ENCODE assay signal across 19 cellular contexts in genomic region chr1:218408942-218409341, GRCh38.
DNase-seq lines count a peak whose midpoint lies in the region; ATAC-seq and TF ChIP-seq lines count a peak whose summit lies in the region.
"Had no signal": no experiment of that assay in that cellular context is flagged by ENCODE, and none has a peak within 500 bp of the region (broad histone marks: within the 10 kb centered on the region; RNA-seq: fewer than 3 reads in every experiment).

No MANE protein-coding gene starts in this region.

- no peak overlapping the region for H4K5ac ChIP-seq in mesendoderm (ENCODE audit: low read length)

- no peak overlapping the region for H3K23ac ChIP-seq in mesendoderm (ENCODE audit: low read length)

- no peak overlapping the region for H2AK5ac ChIP-seq in mesendoderm (ENCODE audit: low read length)

- no peak overlapping the region for H3K9ac ChIP-seq in mesendoderm (ENCODE audit: low read length)

- H3K79me2 ChIP-seq in mesendoderm (ENCODE audit: control insufficient read depth, insufficient read depth, low read length) = no peaks in the 10 kb centered on the region

- no peak overlapping the region for H3K4ac ChIP-seq in mesendoderm (ENCODE audit: low read depth, low read length)

- no peak overlapping the region for H4K8ac ChIP-seq in mesendoderm (ENCODE audit: low read depth, low read length)

- H3K27ac ChIP-seq in A673 (ENCODE audit: low read depth, low read length, poor library complexity, severe bottlenecking) (no peak overlapping the region), WERI-Rb-1 (no peak overlapping the region), mesendoderm (ENCODE audit: low read depth, low read length) (no peak overlapping the region)
- H3K27ac ChIP-seq: Peyer's patch had no signal

- no peak overlapping the region for H3K56ac ChIP-seq in mesendoderm (ENCODE audit: low read length)

- H2BK120ac ChIP-seq in mesendoderm (ENCODE audit: low read depth, low read length) = no peak overlapping the region

- H2BK15ac ChIP-seq in mesendoderm (replicated peaks; ENCODE audit: low read depth) = no peak overlapping the region

- POLR2A ChIA-PET in A673 (lab: Charles Lee; ENCODE audit: low non-redundant PET) = no interaction called here

- no peaks in the 10 kb centered on the region for H3K27me3 ChIP-seq in A673 (replicated peaks; ENCODE audit: insufficient read depth, low read depth, low read length, poor library complexity)
- H3K27me3 ChIP-seq in WERI-Rb-1 (ENCODE audit: insufficient read depth, low read depth, severe bottlenecking) = no peaks in the 10 kb centered on the region
- H3K27me3 ChIP-seq in mesendoderm (ENCODE audit: insufficient read depth, low read length, poor library complexity) = no peaks in the 10 kb centered on the region
- H3K27me3 ChIP-seq: BE2C, Peyer's patch had no signal

- no peak for TF ChIP-seq CTCF in A673 (conservative IDR thresholded peaks at IDR 0.05; ENCODE audit: low read depth, low read length)
- TF ChIP-seq CTCF in WERI-Rb-1 (IDR thresholded peaks at IDR 0.05; ENCODE audit: low read depth, low read length) = no peak

- DNase-seq in A673 (ENCODE audit: low spot score) (peak; percentile 37), ELF-1 (ENCODE audit: low read depth, low spot score) (peak; percentile 54), WERI-Rb-1 (peak; percentile 72), mesendoderm (peak; percentile 43), SIG-M5 treated with dmso at 0.1 percent for 504 hours (lab: John Stamatoyannopoulos, UW; ENCODE audit: unreplicated experiment) (no peak)
- DNase-seq: BE2C; CD8-positive, alpha-beta memory T cell; DMS 273 treated with DMSO at 0.1 percent for 48 hours; H7; IMR-90; MV-4-11; NCI-H1417 treated with DMSO at 0.1 percent for 48 hours; NCI-H2227 treated with DMSO at 0.1 percent for 48 hours; NCI-H526 treated with DMSO at 0.1 percent for 48 hours; Peyer's patch; SHP77 had no signal

- H3K18ac ChIP-seq in mesendoderm (ENCODE audit: low read length) = no peak overlapping the region

- H3K4me1 ChIP-seq in A673 (ENCODE audit: insufficient read depth, low read length, poor library complexity, severe bottlenecking) (no peaks in the 10 kb centered on the region), mesendoderm (ENCODE audit: control insufficient read depth, low read depth, low read length) (no peaks in the 10 kb centered on the region)
- H3K4me1 ChIP-seq: BE2C, Peyer's patch had no signal

- BruUV-seq in A673 (replicated peaks; lab: Mats Ljungman, UMichigan) = no TSS peak

- H3K9me3 ChIP-seq in A673 (ENCODE audit: low read depth, low read length, poor library complexity, severe bottlenecking) (no peaks in the 10 kb centered on the region), WERI-Rb-1 (ENCODE audit: severe bottlenecking) (no peaks in the 10 kb centered on the region)
- H3K9me3 ChIP-seq: BE2C, Peyer's patch had no signal

- WGBS in mesendoderm (ENCODE audit: extremely low coverage, insufficient coverage, low lambda C conversion rate) = no CpG with 5 or more reads among the region's 9 CpGs

- no peaks in the 10 kb centered on the region for H3K36me3 ChIP-seq in A673 (ENCODE audit: insufficient read depth, low read length, poor library complexity, severe bottlenecking)
- H3K36me3 ChIP-seq in WERI-Rb-1 = no peaks in the 10 kb centered on the region
- no peaks in the 10 kb centered on the region for H3K36me3 ChIP-seq in mesendoderm (ENCODE audit: control insufficient read depth, insufficient read depth, low read length)
- H3K36me3 ChIP-seq: BE2C, Peyer's patch had no signal

- no peak for ATAC-seq in HG03097 (IDR thresholded peaks at IDR 0.05; ENCODE audit: low FRiP score, unreplicated experiment)
- ATAC-seq in HG03378 (IDR thresholded peaks at IDR 0.05; ENCODE audit: unreplicated experiment) = no peak
- ATAC-seq in GM21619 (IDR thresholded peaks at IDR 0.05; ENCODE audit: unreplicated experiment) = no peak

- intact Hi-C loops in A673 (cut with micrococcal nuclease; ENCODE audit: unreplicated experiment) = no loop called here

- no peak overlapping the region for H3K4me2 ChIP-seq in mesendoderm (ENCODE audit: low read length)

- no peak overlapping the region for H2BK5ac ChIP-seq in mesendoderm (ENCODE audit: low read length)

- no peaks in the 10 kb centered on the region for H3K79me1 ChIP-seq in mesendoderm (ENCODE audit: low read length)

- H3K4me3 ChIP-seq in A673 (ENCODE audit: low read depth, low read length, poor library complexity, severe bottlenecking) (no peak overlapping the region), WERI-Rb-1 (ENCODE audit: low read depth, low read length) (no peak overlapping the region), mesendoderm (ENCODE audit: low read length) (no peak overlapping the region)
- H3K4me3 ChIP-seq: Peyer's patch had no signal

- CTCF ChIA-PET in A673 (lab: Charles Lee) = no interaction called here
